In genomic region chr17:41340934-41341861, GRCh38 we compare ENCODE assay signal across 14 cellular contexts.
A peak's percentile ranks its signal among the peaks of the same experiment; 100 is the strongest.
DNase-seq lines count a peak whose midpoint lies in the region; ATAC-seq and TF ChIP-seq lines count a peak whose summit lies in the region.
"Had no signal": no experiment of that assay in that cellular context is flagged by ENCODE, and none has a peak within 500 bp of the region (broad histone marks: within the 10 kb centered on the region; RNA-seq: fewer than 3 reads in every experiment).

No MANE protein-coding gene starts in this region.

- ATAC-seq in GM21825 (IDR thresholded peaks at IDR 0.05; ENCODE audit: unreplicated experiment) = no peak
- ATAC-seq in GM19324 (IDR thresholded peaks at IDR 0.05; ENCODE audit: low FRiP score, unreplicated experiment) = no peak
- ATAC-seq: left ventricle myocardium superior had no signal

- H3K27ac ChIP-seq in skin epidermis = peak overlapping the region in 11 of 21 experiments; percentile 1 to 87 (median 50)
- H3K27ac ChIP-seq: C4-2B had no signal

- TF ChIP-seq CTCF in GM12865 (IDR thresholded peaks at IDR 0.05; ENCODE audit: insufficient read depth, low read depth, low read length, missing control alignments) = no peak

- DNase-seq in GM12865 (ENCODE audit: low read depth) (peak; percentile 29), RPMI8226 (peak; percentile 62), NK-92 (lab: John Stamatoyannopoulos, UW; ENCODE audit: unreplicated experiment) (no peak), NCI-H510A (lab: John Stamatoyannopoulos, UW) (no peak)
- peak; percentile 54 for DNase-seq in activated effector memory CD4-positive, alpha-beta T cell treated with Interleukin-2 at 50 U/mL for 16 hours
- DNase-seq: effector CD8-positive, alpha-beta T cell; left ventricle myocardium superior; NCI-H146; nucleus accumbens; substantia nigra had no signal

- H3K4me3 ChIP-seq in GM12865 (ENCODE audit: low read depth, low read length) (no peak overlapping the region), skin epidermis (no peak overlapping the region)

Comparison
In these comparisons a context has a peak if more than half of its experiments do, and no peak if none do; other contexts are left out.
1. DNase-seq: peak in GM12865 (single experiment), RPMI8226 (single experiment) and activated effector memory CD4-positive, alpha-beta T cell treated with Interleukin-2 at 50 U/mL for 16 hours (single experiment); none in NK-92 (single experiment) and NCI-H510A (single experiment).